Comparison of ENCODE assay signal across 8 cellular contexts in genomic region chr7:139230774-139231512, GRCh38. TPM values are rescaled to one million over a fixed set of nuclear protein-coding genes. Genes with fewer than 3 reads are reported as not detected.
A peak's percentile ranks its signal among the peaks of the same experiment; 100 is the strongest.
DNase-seq lines count a peak whose midpoint lies in the region; ATAC-seq, FAIRE-seq and TF ChIP-seq lines count a peak whose summit lies in the region.

Gene UBN2 (plus strand): TSS chr7:139231237. CDS start chr7:139231485, 248 bp downstream.

- no peaks in the 10 kb centered on the region for H3K9me3 ChIP-seq in HUES64 (ENCODE audit: insufficient read depth, low read depth, low read length)
- no peaks in the 10 kb centered on the region for H3K9me3 ChIP-seq in OCI-LY1 (ENCODE audit: low read length)
- H3K9me3 ChIP-seq in endothelial cell of umbilical vein (replicated peaks; ENCODE audit: control insufficient read depth, insufficient read depth, low read length) = no peaks in the 10 kb centered on the region

- H3K4me1 ChIP-seq in HUES64 (ENCODE audit: insufficient read depth, low read length) (peaks cover 6% of the 10 kb centered on the region; the same call in 1 of the 2 replicates), OCI-LY1 (ENCODE audit: insufficient read depth, low read length, severe bottlenecking) (peaks cover 26% of the 10 kb centered on the region), endothelial cell of umbilical vein (ENCODE audit: control insufficient read depth, extremely low read depth, insufficient read depth, low read length) (peaks cover 16% of the 10 kb centered on the region)

- dilution Hi-C loops in endothelial cell of umbilical vein (cut with MboI; ENCODE audit: extremely low pct_ligation_motif_present, low sequenced_read_pairs) = no loop called here

- WGBS in HUES64 = under 1% methylated on average over 63 of the region's 63 CpGs

- H3K27me3 Mint-ChIP-seq in Calu3 (ENCODE audit: unreplicated experiment) = no peaks in the 10 kb centered on the region

- peak; percentile 83 for TF ChIP-seq POLR2A in endothelial cell of umbilical vein (IDR thresholded peaks at IDR 0.05; ENCODE audit: low read depth, low read length)

- H3K4me3 ChIP-seq in HUES64 (ENCODE audit: low read length) = peak within 1 kb of the TSS; percentile 85
- H3K4me3 ChIP-seq in OCI-LY1 (ENCODE audit: low read depth, low read length, poor library complexity, severe bottlenecking) = peak within 1 kb of the TSS; percentile 92
- peak within 1 kb of the TSS; percentile 35 to 72 (median 67) for H3K4me3 ChIP-seq in endothelial cell of umbilical vein (replicated peaks in 1 of 3; ENCODE audit: insufficient read depth in 1 of 3, low read depth in 1 of 3, low read length in 3 of 3)

- H3K36me3 ChIP-seq in HUES64 (ENCODE audit: insufficient read depth, low read length) (no peaks in the 10 kb centered on the region), OCI-LY1 (ENCODE audit: insufficient read depth, low read length) (no peaks in the 10 kb centered on the region), endothelial cell of umbilical vein (ENCODE audit: control insufficient read depth in 2 of 2, extremely low read depth in 1 of 2, insufficient read depth in 2 of 2, low read length in 2 of 2) (no peaks in the 10 kb centered on the region)

- H3K9ac ChIP-seq in HUES64 (ENCODE audit: low read depth, low read length) (peak within 1 kb of the TSS; percentile 76), OCI-LY1 (ENCODE audit: low read length) (peak within 1 kb of the TSS; percentile 93), endothelial cell of umbilical vein (replicated peaks; ENCODE audit: extremely low read depth, insufficient read depth, low read length) (peak within 1 kb of the TSS; percentile 88)

- FAIRE-seq in endothelial cell of umbilical vein (lab: Jason Lieb, UNC) = peak; percentile 98

- H3K4me3 Mint-ChIP-seq in Calu3 (ENCODE audit: low read depth, unreplicated experiment) = peak within 1 kb of the TSS; percentile 81

- intact Hi-C loops in Calu3 (cut with micrococcal nuclease; ENCODE audit: unreplicated experiment) = loop anchor here (10.0 kb wide), 1 partner anchor 126 kb away; the partner anchor contains the start of gene ZC3HAV1
- intact Hi-C loops in endothelial cell of umbilical vein (cut with micrococcal nuclease) = loop anchor here (1.0 to 5.0 kb wide), 5 partner anchors 98 to 344 kb away; partner anchors contain the start of genes LUC7L2 and ZC3HAV1

- H2AFZ ChIP-seq in OCI-LY1 (ENCODE audit: low read length) (peak within 1 kb of the TSS; percentile 95), endothelial cell of umbilical vein (ENCODE audit: low read depth, low read length) (peak within 1 kb of the TSS; percentile 99)

- peak; percentile 96 for ATAC-seq in GM21447 (IDR thresholded peaks at IDR 0.05; ENCODE audit: unreplicated experiment)

- POLR2A ChIA-PET in endothelial cell of umbilical vein (lab: Charles Lee) = no interaction called here

- peak within 1 kb of the TSS; percentile 72; the same call in 1 of the 2 replicates for H3K27ac ChIP-seq in HUES64 (ENCODE audit: low read depth, low read length)
- H3K27ac ChIP-seq in OCI-LY1 (ENCODE audit: low read depth, low read length, poor library complexity, severe bottlenecking) = no peak within 1 kb of the TSS
- peak within 1 kb of the TSS; percentile 67 for H3K27ac ChIP-seq in endothelial cell of umbilical vein (ENCODE audit: insufficient read depth, low read depth, low read length)

- no TSS peak for BruUV-seq in Calu3 (replicated peaks; lab: Mats Ljungman, UMichigan)
- BruUV-seq in endothelial cell of umbilical vein (replicated peaks; lab: Mats Ljungman, UMichigan) = TSS peak; percentile 80

- no peaks in the 10 kb centered on the region for H3F3A ChIP-seq in OCI-LY1 (ENCODE audit: insufficient read depth, low read length)

- H4K20me1 ChIP-seq in OCI-LY1 (ENCODE audit: insufficient read depth, low read length) = peaks cover 9% of the 10 kb centered on the region; the same call in 1 of the 2 replicates
- H4K20me1 ChIP-seq in endothelial cell of umbilical vein (replicated peaks; ENCODE audit: control insufficient read depth, extremely low read depth, insufficient read depth, low read length) = no peaks in the 10 kb centered on the region

- H3K79me2 ChIP-seq in OCI-LY1 (ENCODE audit: insufficient read depth, low read length) (peaks cover 29% of the 10 kb centered on the region), endothelial cell of umbilical vein (ENCODE audit: control insufficient read depth, insufficient read depth, low read length) (peaks cover 20% of the 10 kb centered on the region)

- H3K27me3 ChIP-seq in HUES64 (ENCODE audit: insufficient read depth, low read length) (no peaks in the 10 kb centered on the region), OCI-LY1 (ENCODE audit: insufficient read depth, low read length) (no peaks in the 10 kb centered on the region), endothelial cell of umbilical vein (ENCODE audit: control insufficient read depth in 2 of 2, insufficient read depth in 2 of 2, low read length in 2 of 2) (no peaks in the 10 kb centered on the region)

- CTCF ChIA-PET in Calu3 (lab: Charles Lee) (no interaction called here), endothelial cell of umbilical vein (lab: Charles Lee) (interaction anchor here (0.8 to 2.4 kb wide), 4 partner anchors 12 to 156 kb away, joined by 3 to 14 read pairs (median 4); a partner anchor contains a TSS)

- no peaks in the 10 kb centered on the region for H3K9me2 ChIP-seq in OCI-LY1 (ENCODE audit: low read depth, low read length)

- no peaks in the 10 kb centered on the region for H3K9me1 ChIP-seq in endothelial cell of umbilical vein (replicated peaks; ENCODE audit: control insufficient read depth, extremely low read depth, insufficient read depth, low read length)

- no peaks in the 10 kb centered on the region for H3K9me3 Mint-ChIP-seq in Calu3 (ENCODE audit: low read depth, unreplicated experiment)

- peak within 1 kb of the TSS; percentile 82 for H3K27ac Mint-ChIP-seq in Calu3 (ENCODE audit: unreplicated experiment)

- DNase-seq in Calu3 = peak; percentile 95
- peak; percentile 93 for DNase-seq in activated CD8-positive, alpha-beta memory T cell treated with anti-CD3 and anti-CD28 coated beads, Interleukin-2, amount 50 U/mL, for 4 hours
- peak; percentile 99 for DNase-seq in endothelial cell of umbilical vein (ENCODE audit: low read depth, low spot score)
- peak; percentile 99 for DNase-seq in midbrain (lab: John Stamatoyannopoulos, UW)
- DNase-seq in stimulated activated CD8-positive, alpha-beta memory T cell treated with anti-CD3 and anti-CD28 coated beads, Interleukin-2, amount 100 ng/mL, for 1 hour (ENCODE audit: low read depth in 2 of 2) = peak; percentile 81 to 82

- TF ChIP-seq CTCF in Calu3 (IDR thresholded peaks at IDR 0.05; ENCODE audit: unreplicated experiment) = no peak
- no peak for TF ChIP-seq CTCF in OCI-LY1 (IDR thresholded peaks at IDR 0.05; ENCODE audit: low read length)
- no peak for TF ChIP-seq CTCF in endothelial cell of umbilical vein (IDR thresholded peaks at IDR 0.05; ENCODE audit: extremely low read depth in 1 of 2, insufficient read depth in 1 of 2, low read depth in 1 of 2, low read length in 2 of 2)

- peaks cover 29% of the 10 kb centered on the region for H3K36me3 Mint-ChIP-seq in Calu3 (ENCODE audit: insufficient read depth, unreplicated experiment)

- H3K4me2 ChIP-seq in OCI-LY1 (ENCODE audit: low read length) (peak within 1 kb of the TSS; percentile 98), endothelial cell of umbilical vein (ENCODE audit: insufficient read depth, low read length) (peak within 1 kb of the TSS; percentile 91)

- peaks cover 9% of the 10 kb centered on the region for H3K4me1 Mint-ChIP-seq in Calu3 (ENCODE audit: low read depth, unreplicated experiment)

TF ChIP-seq in endothelial cell of umbilical vein, 7 proteins besides CTCF, POLR2A, EP300 and RAD21:
- TF ChIP-seq JUN (IDR thresholded peaks at IDR 0.05; ENCODE audit: borderline replicate concordance, insufficient read depth, insufficient read length, low read depth) = no peak
- TF ChIP-seq POLR2AphosphoS5 (IDR thresholded peaks at IDR 0.05; ENCODE audit: insufficient read depth, low read depth, low read length) = peak; percentile 66

RNA-seq across cellular contexts. Expression of gene UBN2, which starts in this region (rescaled TPM):
- total RNA-seq in Calu3 (2022) (19.2 and 23.0 TPM in 2 replicates), endothelial cell of umbilical vein (11.8 and 14.2 TPM in 2 replicates)
- polyA plus RNA-seq in HUES64 (2013, experiment 1 of 2) = 7.4 TPM
- 7.4 TPM for polyA plus RNA-seq in HUES64 (2013, experiment 2 of 2)
- 1.8 and 2.2 TPM in 2 replicates for polyA plus RNA-seq in endothelial cell of umbilical vein
- 1.5 and 1.7 TPM in 2 replicates for polyA plus RNA-seq in endothelial cell of umbilical vein (2011; cell fraction: cytosol; rRNA removed)
- polyA plus RNA-seq in endothelial cell of umbilical vein (2011; cell fraction: nucleus; rRNA removed) = 10.2 and 11.7 TPM in 2 replicates
- 2.8 and 3.6 TPM in 2 replicates for polyA plus RNA-seq in endothelial cell of umbilical vein (2012)
- 9.4 and 10.6 TPM in 2 replicates for polyA minus RNA-seq in endothelial cell of umbilical vein
- polyA minus RNA-seq in endothelial cell of umbilical vein (2011; cell fraction: cytosol; rRNA and poly(A)+ RNA removed) = 5.5 TPM
- polyA minus RNA-seq in endothelial cell of umbilical vein (2011; cell fraction: nucleus; rRNA and poly(A)+ RNA removed) = 13.8 and 18.5 TPM in 2 replicates
